ENCODE assay signal across 20 cellular contexts in genomic region chr17:80868022-80868609, GRCh38.
DNase-seq lines count a peak whose midpoint lies in the region; ATAC-seq, FAIRE-seq and TF ChIP-seq lines count a peak whose summit lies in the region.
"Had no signal": no experiment of that assay in that cellular context is flagged by ENCODE, and none has a peak within 500 bp of the region (broad histone marks: within the 10 kb centered on the region; RNA-seq: fewer than 3 reads in every experiment).

No MANE protein-coding gene starts in this region.

- H3K23ac ChIP-seq in mesendoderm (ENCODE audit: low read length): no peak overlapping the region

- H3K79me2 ChIP-seq in HepG2 (ENCODE audit: insufficient read depth, low read length) (no peaks in the 10 kb centered on the region), mesendoderm (ENCODE audit: control insufficient read depth, insufficient read depth, low read length) (no peaks in the 10 kb centered on the region)

- peaks cover 3% of the 10 kb centered on the region for H3K36me3 Mint-ChIP-seq in activated naive CD8-positive, alpha-beta T cell
- peaks cover 23 to 47% of the 10 kb centered on the region in 2 donors for H3K36me3 Mint-ChIP-seq in stimulated activated naive B cell treated with anti-CD40 and anti-IgM and Interleukin-4, amounts not matched to agents 10 μg/mL and 1 μg/mL and 100 μg/mL, for 72 hours

- H3K4ac ChIP-seq in mesendoderm (ENCODE audit: low read depth, low read length): no peak overlapping the region

- H4K8ac ChIP-seq in mesendoderm (ENCODE audit: low read depth, low read length): no peak overlapping the region

- H3K4me1 ChIP-seq in HepG2 (ENCODE audit: insufficient read depth, low read length) (peaks cover 12% of the 10 kb centered on the region), right lobe of liver (peaks cover 0 to 3% (median 0%) of the 10 kb centered on the region in 4 donors), mesendoderm (ENCODE audit: control insufficient read depth, low read depth, low read length) (no peaks in the 10 kb centered on the region)
- H3K4me1 ChIP-seq: testis had no signal

- no peak overlapping the region for H2BK120ac ChIP-seq in mesendoderm (ENCODE audit: low read depth, low read length)

- DNase-seq in HepG2 (ENCODE audit: low spot score) (no peak), right lobe of liver (no peak), NCI-H146 (lab: John Stamatoyannopoulos, UW) (peak; percentile 25), kidney glomerular epithelial cell (lab: John Stamatoyannopoulos, UW) (no peak), mesendoderm (no peak), NCI-H510A treated with DMSO at 0.1 percent for 48 hours (lab: John Stamatoyannopoulos, UW) (no peak)
- no peak for DNase-seq in stimulated activated naive B cell treated with anti-CD40 and anti-IgM and Interleukin-4, amounts not matched to agents 10 μg/mL and 1 μg/mL and 100 μg/mL, for 72 hours
- DNase-seq: activated CD4-positive, CD25-positive, alpha-beta regulatory T cell treated with anti-CD3 and anti-CD28 coated beads, Interleukin-2, amount 50 U/mL, for 72 hours; DMS 273 treated with DMSO at 0.1 percent for 48 hours; HFFc6; NCI-H1105 treated with DMSO at 0.1 percent for 48 hours; NCI-H69; stimulated activated CD4-positive, alpha-beta T cell treated with anti-CD3 and anti-CD28 coated beads, Interleukin-2, amount 100 ng/mL, for 48 hours; testis had no signal

- no peak overlapping the region for H3K18ac ChIP-seq in mesendoderm (ENCODE audit: low read length)

- no peak overlapping the region for H2AK5ac ChIP-seq in mesendoderm (ENCODE audit: low read length)

- H2AFZ ChIP-seq in HepG2 (ENCODE audit: low read length): no peak overlapping the region

- 79% methylated on average over 5 of the region's 5 CpGs for WGBS in HepG2 (ENCODE audit: low lambda C conversion rate)
- 55% methylated on average over 5 of the region's 5 CpGs for WGBS in right lobe of liver (ENCODE audit: insufficient coverage, low coverage, low lambda C conversion rate, missing lambda C conversion rate)
- WGBS in mesendoderm (ENCODE audit: extremely low coverage, insufficient coverage, low lambda C conversion rate): no CpG with 5 or more reads among the region's 5 CpGs

- H2BK5ac ChIP-seq in mesendoderm (ENCODE audit: low read length): no peak overlapping the region

- TF ChIP-seq RAD21 in HepG2 (CRISPR knock-in tag; IDR thresholded peaks at IDR 0.05): no peak

- H3K79me1 ChIP-seq in mesendoderm (ENCODE audit: low read length): no peaks in the 10 kb centered on the region

- in situ Hi-C loops in HepG2 (cut with HindIII; ENCODE audit: extremely low pct_ligation_motif_present, low pct_unique_long_range_greater_than_20kb): no loop called here

- H3K27ac ChIP-seq in HepG2 (ENCODE audit: extremely low read length, insufficient read depth, low read length): no peak overlapping the region
- no peak overlapping the region for H3K27ac ChIP-seq in right lobe of liver
- H3K27ac ChIP-seq in mesendoderm (ENCODE audit: low read depth, low read length): no peak overlapping the region
- H3K27ac ChIP-seq: BLaER1, testis had no signal

- CTCF ChIA-PET in HepG2 (lab: Yijun Ruan, JAX; ENCODE audit: low intra/inter-chr PET ratio, low total read pairs): interaction anchor here (2.6 kb wide), 1 partner anchor 113 kb away, joined by 13 read pairs; no protein-coding TSS in a partner anchor

- H2BK15ac ChIP-seq in mesendoderm (replicated peaks; ENCODE audit: low read depth): no peak overlapping the region

- BruUV-seq in HepG2 (replicated peaks; lab: Mats Ljungman, UMichigan): no TSS peak

- no peak overlapping the region for H3K4me3 ChIP-seq in HepG2 (replicated peaks in 1 of 3; ENCODE audit: insufficient read depth in 1 of 3, low read depth in 2 of 3, low read length in 3 of 3)
- H3K4me3 ChIP-seq in right lobe of liver: no peak overlapping the region
- no peak overlapping the region for H3K4me3 ChIP-seq in mesendoderm (ENCODE audit: low read length)
- H3K4me3 ChIP-seq: BLaER1, testis had no signal

- no peak for FAIRE-seq in HepG2 (lab: Jason Lieb, UNC)

- intact Hi-C loops in HepG2 (cut with micrococcal nuclease; ENCODE audit: unreplicated experiment) (no loop called here), right lobe of liver (cut with DNase I) (no loop called here)

- peaks cover 9 to 10% of the 10 kb centered on the region in 2 experiments; a peak in 3 of 5 replicates for H3K36me3 ChIP-seq in HepG2 (replicated peaks in 1 of 2; ENCODE audit: control insufficient read depth in 1 of 2, insufficient read depth in 2 of 2, low read length in 2 of 2)
- no peaks in the 10 kb centered on the region for H3K36me3 ChIP-seq in right lobe of liver
- no peaks in the 10 kb centered on the region for H3K36me3 ChIP-seq in mesendoderm (ENCODE audit: control insufficient read depth, insufficient read depth, low read length)
- H3K36me3 ChIP-seq: BLaER1 had no signal

- no peak overlapping the region for H3K56ac ChIP-seq in mesendoderm (ENCODE audit: low read length)

- no peak for TF ChIP-seq POLR2A in HepG2 (IDR thresholded peaks at IDR 0.05; ENCODE audit: insufficient read depth in 1 of 2, low read depth in 2 of 2, low read length in 2 of 2)
- TF ChIP-seq POLR2A in right lobe of liver (IDR thresholded peaks at IDR 0.05): no peak

- no peak; a peak in 1 of 4 replicates for TF ChIP-seq EP300 in HepG2 (IDR thresholded peaks at IDR 0.05; ENCODE audit: low read depth in 2 of 2, low read length in 2 of 2)
- no peak for TF ChIP-seq EP300 in HepG2 (CRISPR knock-in tag; IDR thresholded peaks at IDR 0.05; ENCODE audit: borderline replicate concordance)

- no peaks in the 10 kb centered on the region for H3K9me3 Mint-ChIP-seq in activated naive CD8-positive, alpha-beta T cell (ENCODE audit: low read depth)
- H3K9me3 Mint-ChIP-seq in stimulated activated naive B cell treated with anti-CD40 and anti-IgM and Interleukin-4, amounts not matched to agents 10 μg/mL and 1 μg/mL and 100 μg/mL, for 72 hours: peaks cover 0 to 5% of the 10 kb centered on the region in 2 donors
- H3K9me3 Mint-ChIP-seq: central memory CD8-positive, alpha-beta T cell; HFFc6 had no signal

- peaks cover 80% of the 10 kb centered on the region for H3K4me1 Mint-ChIP-seq in activated naive CD8-positive, alpha-beta T cell (ENCODE audit: low read depth)
- H3K4me1 Mint-ChIP-seq in stimulated activated naive B cell treated with anti-CD40 and anti-IgM and Interleukin-4, amounts not matched to agents 10 μg/mL and 1 μg/mL and 100 μg/mL, for 72 hours: peaks cover 34 to 52% of the 10 kb centered on the region in 2 donors

- no peak overlapping the region for H3K4me3 Mint-ChIP-seq in activated naive CD8-positive, alpha-beta T cell
- H3K4me3 Mint-ChIP-seq in stimulated activated naive B cell treated with anti-CD40 and anti-IgM and Interleukin-4, amounts not matched to agents 10 μg/mL and 1 μg/mL and 100 μg/mL, for 72 hours: no peak overlapping the region
- H3K4me3 Mint-ChIP-seq: central memory CD8-positive, alpha-beta T cell; HFFc6 had no signal

- H3K27me3 ChIP-seq in HepG2 (ENCODE audit: control insufficient read depth in 1 of 2, insufficient read depth in 2 of 2, low read length in 2 of 2) (no peaks in the 10 kb centered on the region), right lobe of liver (no peaks in the 10 kb centered on the region), mesendoderm (ENCODE audit: insufficient read depth, low read length, poor library complexity) (no peaks in the 10 kb centered on the region)
- H3K27me3 ChIP-seq: BLaER1, testis had no signal

- H3K9me3 ChIP-seq in HepG2 (ENCODE audit: low read length) (no peaks in the 10 kb centered on the region), right lobe of liver (no peaks in the 10 kb centered on the region)
- H3K9me3 ChIP-seq: BLaER1, testis had no signal

- H3K27ac Mint-ChIP-seq in activated naive CD8-positive, alpha-beta T cell: peak overlapping the region; percentile 81
- H3K27ac Mint-ChIP-seq in stimulated activated naive B cell treated with anti-CD40 and anti-IgM and Interleukin-4, amounts not matched to agents 10 μg/mL and 1 μg/mL and 100 μg/mL, for 72 hours: no peak overlapping the region
- H3K27ac Mint-ChIP-seq: HFFc6 had no signal

- H4K5ac ChIP-seq in mesendoderm (ENCODE audit: low read length): no peak overlapping the region

- H3K4me2 ChIP-seq in HepG2 (ENCODE audit: low read depth, low read length) (no peak overlapping the region), mesendoderm (ENCODE audit: low read length) (no peak overlapping the region)
- H3K4me2 ChIP-seq: BLaER1 had no signal

- no peaks in the 10 kb centered on the region for H4K20me1 ChIP-seq in HepG2 (ENCODE audit: insufficient read depth, low read length)
- H4K20me1 ChIP-seq: BLaER1 had no signal

- no peak overlapping the region for H3K9ac ChIP-seq in HepG2 (ENCODE audit: insufficient read depth, low read depth, low read length)
- H3K9ac ChIP-seq in mesendoderm (ENCODE audit: low read length): no peak overlapping the region
- H3K9ac ChIP-seq: BLaER1 had no signal

- H3K27me3 Mint-ChIP-seq in activated naive CD8-positive, alpha-beta T cell: no peaks in the 10 kb centered on the region
- no peaks in the 10 kb centered on the region for H3K27me3 Mint-ChIP-seq in stimulated activated naive B cell treated with anti-CD40 and anti-IgM and Interleukin-4, amounts not matched to agents 10 μg/mL and 1 μg/mL and 100 μg/mL, for 72 hours
- H3K27me3 Mint-ChIP-seq: central memory CD8-positive, alpha-beta T cell had no signal

- ATAC-seq in HepG2: no peak; the same call in 2 of the 3 replicates
- no peak for ATAC-seq in right lobe of liver
- peak; percentile 47 to 60 for ATAC-seq in stimulated activated naive B cell treated with anti-CD40 and anti-IgM and Interleukin-4, amounts not matched to agents 10 μg/mL and 1 μg/mL and 100 μg/mL, for 72 hours (replicated peaks)
- ATAC-seq: esophagus mucosa, left lobe of liver, sciatic nerve had no signal

- TF ChIP-seq CTCF in HepG2 (CRISPR knock-in tag; IDR thresholded peaks at IDR 0.05) (no peak), right lobe of liver (IDR thresholded peaks at IDR 0.05) (no peak)

- POLR2A ChIA-PET in HepG2 (lab: Yijun Ruan, JAX): no interaction called here

TF ChIP-seq in HepG2, 621 proteins besides CTCF, POLR2A, EP300 and RAD21 (continues in another document):
- peak; percentile 36; the same call in 1 of the 2 replicates for TF ChIP-seq TBX3 (IDR thresholded peaks at IDR 0.05; ENCODE audit: borderline replicate concordance)
- no peak for TF ChIP-seq SRSF9 (IDR thresholded peaks at IDR 0.05; ENCODE audit: borderline replicate concordance, insufficient read depth, low read depth, low read length, poor library complexity, severe bottlenecking)
- peak; percentile 60; the same call in 1 of the 2 replicates for TF ChIP-seq ONECUT2 (CRISPR knock-in tag; IDR thresholded peaks at IDR 0.05)
- peak; percentile 18; the same call in 1 of the 2 replicates for TF ChIP-seq FOXA3 (CRISPR knock-in tag; IDR thresholded peaks at IDR 0.05)
- TF ChIP-seq KMT2A (CRISPR knock-in tag; IDR thresholded peaks at IDR 0.05): no peak
- peak; percentile 38; the same call in 1 of the 2 replicates for TF ChIP-seq SOX5 (CRISPR knock-in tag; IDR thresholded peaks at IDR 0.05; ENCODE audit: borderline replicate concordance)
- no peak for TF ChIP-seq FOXP1 (IDR thresholded peaks at IDR 0.05)
- TF ChIP-seq FOXP1 (CRISPR knock-in tag; IDR thresholded peaks at IDR 0.05): 0 out of 2 replicates have a peak, but pooled peaks have one; percentile 19
- TF ChIP-seq SKI (IDR thresholded peaks at IDR 0.05; ENCODE audit: partially characterized antibody): peak; percentile 53

Comparison
In these comparisons a context has a peak if more than half of its experiments do, and no peak if none do; other contexts are left out.
1. ATAC-seq: peak in stimulated activated naive B cell treated with anti-CD40 and anti-IgM and Interleukin-4, amounts not matched to agents 10 μg/mL and 1 μg/mL and 100 μg/mL, for 72 hours (2 of 2); none in HepG2 (single experiment) and right lobe of liver (0 of 4).